ENCODE assay signal across 7 cellular contexts in the genomic region with DNA sequence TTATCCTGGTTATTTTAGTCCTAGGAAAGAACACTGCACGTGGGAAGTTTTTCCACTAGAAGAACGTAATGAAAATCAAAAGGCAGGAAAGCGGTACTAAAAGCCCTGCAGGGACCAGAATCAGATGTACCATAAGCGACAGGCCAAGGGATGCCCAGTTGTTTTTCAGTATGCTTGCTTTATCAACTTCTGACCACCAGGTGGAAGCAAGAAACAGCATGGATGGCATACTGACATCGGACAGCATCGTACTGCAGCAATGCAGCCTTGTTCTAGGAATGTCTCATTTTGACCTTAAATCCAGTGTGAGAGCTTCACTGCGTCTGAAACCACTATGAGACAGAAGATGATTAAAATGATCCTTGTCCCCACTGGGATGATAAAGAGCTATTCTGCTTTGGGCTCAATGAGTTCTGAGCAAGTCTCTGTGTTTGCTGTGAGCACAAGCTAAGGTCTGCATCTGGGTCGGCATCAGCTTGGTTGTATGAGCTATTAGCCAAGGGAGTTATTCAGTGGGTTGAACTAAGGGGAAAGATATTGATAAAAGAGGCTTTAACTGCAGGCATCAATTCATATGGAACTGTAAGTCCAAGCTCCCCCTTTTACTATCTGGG.
DNase-seq lines count a peak whose midpoint lies in the region; TF ChIP-seq lines count a peak whose summit lies in the region.

No MANE protein-coding gene starts in this region.

- no peaks in the 10 kb centered on the region for H4K20me1 ChIP-seq in SU-DHL-6 (ENCODE audit: low read depth, low read length)

- H3K9me2 ChIP-seq in SU-DHL-6 (replicated peaks; ENCODE audit: insufficient read depth, low read length) = no peaks in the 10 kb centered on the region

- TF ChIP-seq CTCF in SU-DHL-6 (IDR thresholded peaks at IDR 0.05; ENCODE audit: insufficient read depth, low read length, poor library complexity, severe bottlenecking) = peak; percentile 34

- H3F3A ChIP-seq in SU-DHL-6 (ENCODE audit: insufficient read depth) = no peaks in the 10 kb centered on the region

- H3K27me3 ChIP-seq in SU-DHL-6 (ENCODE audit: low read length) = no peaks in the 10 kb centered on the region

- in situ Hi-C loops in T47D (cut with HindIII; ENCODE audit: low pct_unique_long_range_greater_than_20kb, low sequenced_read_pairs) = no loop called here

- no peaks in the 10 kb centered on the region for H3K79me2 ChIP-seq in SU-DHL-6 (ENCODE audit: insufficient read depth, low read length)

- H3K27ac ChIP-seq in SU-DHL-6 (ENCODE audit: low read depth, low read length) = no peak overlapping the region

- no peaks in the 10 kb centered on the region for H3K9me3 ChIP-seq in SU-DHL-6 (ENCODE audit: insufficient read depth, low read length)

- no peak overlapping the region for H3K4me3 ChIP-seq in SU-DHL-6 (ENCODE audit: insufficient read depth, low read length, poor library complexity, severe bottlenecking)

- H3K9ac ChIP-seq in SU-DHL-6 (ENCODE audit: low read length) = no peak overlapping the region

- no peak overlapping the region for H3K4me2 ChIP-seq in SU-DHL-6 (ENCODE audit: low read depth, low read length, poor library complexity, severe bottlenecking)

- DNase-seq in GF-D8 (lab: John Stamatoyannopoulos, UW) (peak; percentile 14), GOT3 (lab: John Stamatoyannopoulos, UW) (peak; percentile 5), NCI-H1092 (lab: John Stamatoyannopoulos, UW) (peak; percentile 40), T47D (ENCODE audit: low read depth in 1 of 2, low spot score in 1 of 2) (peak; percentile 55 to 71), iris pigment epithelial cell (ENCODE audit: low read depth) (peak; percentile 85)
- peak; percentile 24 to 37 for DNase-seq in stimulated activated CD4-positive, alpha-beta T cell treated with anti-CD3 and anti-CD28 coated beads, Interleukin-2, amount 100 ng/mL, for 24 hours

- no peaks in the 10 kb centered on the region for H3K36me3 ChIP-seq in SU-DHL-6 (ENCODE audit: low read length)

- H2AFZ ChIP-seq in SU-DHL-6 (ENCODE audit: low read depth, low read length, severe bottlenecking) = no peak overlapping the region

Comparison
In these comparisons a context has a peak if more than half of its experiments do, and no peak if none do; other contexts are left out.
1. DNase-seq: peak in every context shown above with its lines; median percentile 85 in iris pigment epithelial cell; 63 in T47D; 40 in NCI-H1092; 30 in stimulated activated CD4-positive, alpha-beta T cell treated with anti-CD3 and anti-CD28 coated beads, Interleukin-2, amount 100 ng/mL, for 24 hours; 14 in GF-D8; 5 in GOT3.